1 cellular context compared by ENCODE assay signal in the genomic region with DNA sequence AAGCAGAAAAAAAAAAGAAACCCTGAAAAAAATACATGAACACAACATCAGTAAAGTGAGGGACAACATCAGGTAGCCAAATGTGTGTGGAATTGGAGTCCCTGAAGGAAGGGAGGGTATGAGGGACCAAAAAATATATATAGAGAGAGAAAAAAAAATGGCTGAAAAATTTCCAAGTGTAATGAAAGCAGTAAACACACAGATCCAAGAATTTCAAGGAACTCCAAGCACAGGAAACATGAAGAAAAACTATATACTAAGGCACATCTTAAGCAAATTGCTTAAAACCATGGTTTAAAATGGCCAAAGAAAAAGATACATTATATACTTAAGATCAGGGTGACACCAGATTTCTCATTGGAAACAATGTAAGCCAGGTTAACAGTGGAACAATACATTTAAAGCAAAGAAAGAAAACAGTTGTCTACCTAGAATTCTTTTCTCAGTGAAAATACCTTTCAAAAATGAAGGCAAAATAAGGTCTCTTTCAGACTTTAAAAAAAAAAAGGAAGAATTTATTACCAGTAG.
TF ChIP-seq lines count a peak whose summit lies in the region.

No MANE protein-coding gene starts in this region.

TF ChIP-seq in GM23338, 12 proteins besides CTCF, POLR2A, EP300 and RAD21 (continued from another document):
- TF ChIP-seq, protein P1, sequence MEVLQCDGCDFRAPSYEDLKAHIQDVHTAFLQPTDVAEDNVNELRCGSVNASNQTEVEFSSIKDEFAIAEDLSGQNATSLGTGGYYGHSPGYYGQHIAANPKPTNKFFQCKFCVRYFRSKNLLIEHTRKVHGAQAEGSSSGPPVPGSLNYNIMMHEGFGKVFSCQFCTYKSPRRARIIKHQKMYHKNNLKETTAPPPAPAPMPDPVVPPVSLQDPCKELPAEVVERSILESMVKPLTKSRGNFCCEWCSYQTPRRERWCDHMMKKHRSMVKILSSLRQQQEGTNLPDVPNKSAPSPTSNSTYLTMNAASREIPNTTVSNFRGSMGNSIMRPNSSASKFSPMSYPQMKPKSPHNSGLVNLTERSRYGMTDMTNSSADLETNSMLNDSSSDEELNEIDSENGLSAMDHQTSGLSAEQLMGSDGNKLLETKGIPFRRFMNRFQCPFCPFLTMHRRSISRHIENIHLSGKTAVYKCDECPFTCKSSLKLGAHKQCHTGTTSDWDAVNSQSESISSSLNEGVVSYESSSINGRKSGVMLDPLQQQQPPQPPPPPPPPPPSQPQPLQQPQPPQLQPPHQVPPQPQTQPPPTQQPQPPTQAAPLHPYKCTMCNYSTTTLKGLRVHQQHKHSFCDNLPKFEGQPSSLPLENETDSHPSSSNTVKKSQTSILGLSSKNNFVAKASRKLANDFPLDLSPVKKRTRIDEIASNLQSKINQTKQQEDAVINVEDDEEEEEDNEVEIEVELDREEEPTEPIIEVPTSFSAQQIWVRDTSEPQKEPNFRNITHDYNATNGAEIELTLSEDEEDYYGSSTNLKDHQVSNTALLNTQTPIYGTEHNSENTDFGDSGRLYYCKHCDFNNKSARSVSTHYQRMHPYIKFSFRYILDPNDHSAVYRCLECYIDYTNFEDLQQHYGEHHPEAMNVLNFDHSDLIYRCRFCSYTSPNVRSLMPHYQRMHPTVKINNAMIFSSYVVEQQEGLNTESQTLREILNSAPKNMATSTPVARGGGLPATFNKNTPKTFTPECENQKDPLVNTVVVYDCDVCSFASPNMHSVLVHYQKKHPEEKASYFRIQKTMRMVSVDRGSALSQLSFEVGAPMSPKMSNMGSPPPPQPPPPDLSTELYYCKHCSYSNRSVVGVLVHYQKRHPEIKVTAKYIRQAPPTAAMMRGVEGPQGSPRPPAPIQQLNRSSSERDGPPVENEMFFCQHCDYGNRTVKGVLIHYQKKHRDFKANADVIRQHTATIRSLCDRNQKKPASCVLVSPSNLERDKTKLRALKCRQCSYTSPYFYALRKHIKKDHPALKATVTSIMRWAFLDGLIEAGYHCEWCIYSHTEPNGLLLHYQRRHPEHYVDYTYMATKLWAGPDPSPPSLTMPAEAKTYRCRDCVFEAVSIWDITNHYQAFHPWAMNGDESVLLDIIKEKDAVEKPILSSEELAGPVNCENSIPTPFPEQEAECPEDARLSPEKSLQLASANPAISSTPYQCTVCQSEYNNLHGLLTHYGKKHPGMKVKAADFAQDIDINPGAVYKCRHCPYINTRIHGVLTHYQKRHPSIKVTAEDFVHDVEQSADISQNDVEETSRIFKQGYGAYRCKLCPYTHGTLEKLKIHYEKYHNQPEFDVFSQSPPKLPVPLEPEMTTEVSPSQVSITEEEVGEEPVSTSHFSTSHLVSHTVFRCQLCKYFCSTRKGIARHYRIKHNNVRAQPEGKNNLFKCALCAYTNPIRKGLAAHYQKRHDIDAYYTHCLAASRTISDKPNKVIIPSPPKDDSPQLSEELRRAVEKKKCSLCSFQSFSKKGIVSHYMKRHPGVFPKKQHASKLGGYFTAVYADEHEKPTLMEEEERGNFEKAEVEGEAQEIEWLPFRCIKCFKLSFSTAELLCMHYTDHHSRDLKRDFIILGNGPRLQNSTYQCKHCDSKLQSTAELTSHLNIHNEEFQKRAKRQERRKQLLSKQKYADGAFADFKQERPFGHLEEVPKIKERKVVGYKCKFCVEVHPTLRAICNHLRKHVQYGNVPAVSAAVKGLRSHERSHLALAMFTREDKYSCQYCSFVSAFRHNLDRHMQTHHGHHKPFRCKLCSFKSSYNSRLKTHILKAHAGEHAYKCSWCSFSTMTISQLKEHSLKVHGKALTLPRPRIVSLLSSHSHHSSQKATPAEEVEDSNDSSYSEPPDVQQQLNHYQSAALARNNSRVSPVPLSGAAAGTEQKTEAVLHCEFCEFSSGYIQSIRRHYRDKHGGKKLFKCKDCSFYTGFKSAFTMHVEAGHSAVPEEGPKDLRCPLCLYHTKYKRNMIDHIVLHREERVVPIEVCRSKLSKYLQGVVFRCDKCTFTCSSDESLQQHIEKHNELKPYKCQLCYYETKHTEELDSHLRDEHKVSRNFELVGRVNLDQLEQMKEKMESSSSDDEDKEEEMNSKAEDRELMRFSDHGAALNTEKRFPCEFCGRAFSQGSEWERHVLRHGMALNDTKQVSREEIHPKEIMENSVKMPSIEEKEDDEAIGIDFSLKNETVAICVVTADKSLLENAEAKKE (CRISPR knock-in tag; IDR thresholded peaks at IDR 0.05) = no peak
- no peak for TF ChIP-seq CREB1 (CRISPR knock-in tag; IDR thresholded peaks at IDR 0.05; ENCODE audit: low read depth)
- TF ChIP-seq NANOG (IDR thresholded peaks at IDR 0.05; ENCODE audit: borderline replicate concordance) = no peak
- no peak for TF ChIP-seq ZNF331 (CRISPR knock-in tag; IDR thresholded peaks at IDR 0.05; ENCODE audit: low read depth)
TF ChIP-seq in GM23338: peak in this region for 0.
